15 cellular contexts compared by ENCODE assay signal in the genomic region with DNA sequence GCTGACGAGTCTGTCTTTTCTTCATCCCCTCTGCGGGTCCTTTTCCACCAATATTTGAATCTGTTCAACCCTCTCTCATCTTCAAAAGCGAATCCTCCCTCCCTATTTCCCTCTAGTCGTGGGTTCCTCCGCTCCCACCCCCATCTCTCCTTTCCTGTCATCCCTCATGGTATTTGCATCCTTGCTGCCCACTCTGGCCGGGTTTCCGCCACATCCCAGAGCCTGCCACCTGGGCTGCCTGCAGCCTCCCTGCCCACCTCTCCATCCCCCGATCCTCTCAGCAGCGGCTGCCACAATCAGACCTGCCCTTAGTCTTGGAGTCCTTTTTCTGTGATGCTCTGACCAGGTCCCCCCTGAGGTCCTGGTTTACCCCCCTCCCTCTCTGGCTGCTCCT. TPM values are rescaled to one million over a fixed set of nuclear protein-coding genes. Genes with fewer than 3 reads are reported as not detected.
DNase-seq lines count a peak whose midpoint lies in the region; ATAC-seq lines count a peak whose summit lies in the region.
"Had no signal": no experiment of that assay in that cellular context is flagged by ENCODE, and none has a peak within 500 bp of the region (broad histone marks: within the 10 kb centered on the region; RNA-seq: fewer than 3 reads in every experiment).

No MANE protein-coding gene starts in this region.

- CTCF ChIA-PET in activated naive CD4-positive, alpha-beta T cell treated with anti-CD3 and anti-CD28 coated beads, Interleukin-2, amount 10 ng/mL, durations not matched to agents 7 days and 5 days (lab: Charles Lee): no interaction called here

- no peak for DNase-seq in activated naive CD4-positive, alpha-beta T cell treated with anti-CD3 and anti-CD28 coated beads, Interleukin-2, amount 10 ng/mL, durations not matched to agents 7 days and 5 days
- DNase-seq in activated naive CD4-positive, alpha-beta T cell treated with Interleukin-2 at 50 U/mL for 16 hours: no peak
- peak in 1 of 3 donors; percentile 61 for DNase-seq in right cardiac atrium
- no peak for DNase-seq in stimulated activated naive CD8-positive, alpha-beta T cell treated with anti-CD3 and anti-CD28 coated beads, Interleukin-15, amount 100 ng/mL, for 72 hours
- no peak for DNase-seq in AG08396 (ENCODE audit: low spot score)
- DNase-seq: activated CD4-positive, alpha-beta T cell treated with anti-CD3 and anti-CD28 coated beads, Interleukin-2, amount 50 U/mL, for 48 hours; colonic mucosa; DMS 273 treated with DMSO at 0.1 percent for 48 hours; NCI-H1694 treated with DMSO at 0.1 percent for 48 hours; NCI-H524 treated with DMSO at 0.1 percent for 48 hours; occipital lobe had no signal

- H3K27me3 Mint-ChIP-seq in activated naive CD4-positive, alpha-beta T cell treated with anti-CD3 and anti-CD28 coated beads, Interleukin-2, amount 10 ng/mL, durations not matched to agents 7 days and 5 days: no peaks in the 10 kb centered on the region
- H3K27me3 Mint-ChIP-seq in activated T-helper 17 cell treated with anti-CD3 and anti-CD28 coated beads, Interleukin-2, amount 50 U/mL, for 72 hours: no peaks in the 10 kb centered on the region
- no peaks in the 10 kb centered on the region for H3K27me3 Mint-ChIP-seq in stimulated activated naive CD8-positive, alpha-beta T cell treated with anti-CD3 and anti-CD28 coated beads, Interleukin-15, amount 100 ng/mL, for 72 hours

- peaks cover 24% of the 10 kb centered on the region for H3K4me1 ChIP-seq in right cardiac atrium (ENCODE audit: control insufficient read depth, insufficient read depth, low read length)

- H3K4me1 Mint-ChIP-seq in activated naive CD4-positive, alpha-beta T cell treated with anti-CD3 and anti-CD28 coated beads, Interleukin-2, amount 10 ng/mL, durations not matched to agents 7 days and 5 days: peaks cover 19% of the 10 kb centered on the region
- peaks cover 3% of the 10 kb centered on the region for H3K4me1 Mint-ChIP-seq in activated T-helper 17 cell treated with anti-CD3 and anti-CD28 coated beads, Interleukin-2, amount 50 U/mL, for 72 hours
- H3K4me1 Mint-ChIP-seq in stimulated activated naive CD8-positive, alpha-beta T cell treated with anti-CD3 and anti-CD28 coated beads, Interleukin-15, amount 100 ng/mL, for 72 hours: peaks cover 40% of the 10 kb centered on the region

- H3K27ac ChIP-seq in right cardiac atrium (ENCODE audit: low read length): peak overlapping the region; percentile 78
- H3K27ac ChIP-seq: colonic mucosa had no signal

- H3K9me3 Mint-ChIP-seq in activated naive CD4-positive, alpha-beta T cell treated with anti-CD3 and anti-CD28 coated beads, Interleukin-2, amount 10 ng/mL, durations not matched to agents 7 days and 5 days: no peaks in the 10 kb centered on the region
- no peaks in the 10 kb centered on the region for H3K9me3 Mint-ChIP-seq in activated T-helper 17 cell treated with anti-CD3 and anti-CD28 coated beads, Interleukin-2, amount 50 U/mL, for 72 hours
- no peaks in the 10 kb centered on the region for H3K9me3 Mint-ChIP-seq in stimulated activated naive CD8-positive, alpha-beta T cell treated with anti-CD3 and anti-CD28 coated beads, Interleukin-15, amount 100 ng/mL, for 72 hours

- no peak for ATAC-seq in activated T-helper 17 cell treated with anti-CD3 and anti-CD28 coated beads, Interleukin-2, amount 50 U/mL, for 72 hours (replicated peaks)
- ATAC-seq in right cardiac atrium (no peak), HG02678 (IDR thresholded peaks at IDR 0.05; ENCODE audit: unreplicated experiment) (no peak), GM21515 (IDR thresholded peaks at IDR 0.05; ENCODE audit: unreplicated experiment) (no peak)
- ATAC-seq in stimulated activated naive CD8-positive, alpha-beta T cell treated with anti-CD3 and anti-CD28 coated beads, Interleukin-15, amount 100 ng/mL, for 72 hours: no peak

- no peaks in the 10 kb centered on the region for H3K9me3 ChIP-seq in right cardiac atrium (ENCODE audit: control insufficient read depth, low read length)
- H3K9me3 ChIP-seq: colonic mucosa had no signal

- H3K4me3 ChIP-seq in right cardiac atrium (ENCODE audit: low read length): no peak overlapping the region
- H3K4me3 ChIP-seq: colonic mucosa, skin epidermis had no signal

- intact Hi-C loops in right cardiac atrium (cut with DNase I): loop anchor here in 2 of 4 donors (10.0 kb wide), 2 partner anchors 106 to 206 kb away; a partner anchor contains a TSS

- H3K36me3 Mint-ChIP-seq in activated naive CD4-positive, alpha-beta T cell treated with anti-CD3 and anti-CD28 coated beads, Interleukin-2, amount 10 ng/mL, durations not matched to agents 7 days and 5 days: peaks cover 52% of the 10 kb centered on the region
- peaks cover 100% of the 10 kb centered on the region for H3K36me3 Mint-ChIP-seq in activated T-helper 17 cell treated with anti-CD3 and anti-CD28 coated beads, Interleukin-2, amount 50 U/mL, for 72 hours (ENCODE audit: low read depth)

- H3K27ac Mint-ChIP-seq in activated naive CD4-positive, alpha-beta T cell treated with anti-CD3 and anti-CD28 coated beads, Interleukin-2, amount 10 ng/mL, durations not matched to agents 7 days and 5 days: peak overlapping the region; percentile 8
- H3K27ac Mint-ChIP-seq in activated T-helper 17 cell treated with anti-CD3 and anti-CD28 coated beads, Interleukin-2, amount 50 U/mL, for 72 hours: peak overlapping the region; percentile 77
- H3K27ac Mint-ChIP-seq in stimulated activated naive CD8-positive, alpha-beta T cell treated with anti-CD3 and anti-CD28 coated beads, Interleukin-15, amount 100 ng/mL, for 72 hours: peak overlapping the region; percentile 81 to 95

- H3K27me3 ChIP-seq in right cardiac atrium (ENCODE audit: control insufficient read depth, insufficient read depth): no peaks in the 10 kb centered on the region
- H3K27me3 ChIP-seq: colonic mucosa had no signal

- WGBS in right cardiac atrium: 92% methylated on average over 9 of the region's 9 CpGs

- H3K4me3 Mint-ChIP-seq in activated naive CD4-positive, alpha-beta T cell treated with anti-CD3 and anti-CD28 coated beads, Interleukin-2, amount 10 ng/mL, durations not matched to agents 7 days and 5 days: no peak overlapping the region
- no peak overlapping the region for H3K4me3 Mint-ChIP-seq in activated T-helper 17 cell treated with anti-CD3 and anti-CD28 coated beads, Interleukin-2, amount 50 U/mL, for 72 hours
- H3K4me3 Mint-ChIP-seq in stimulated activated naive CD8-positive, alpha-beta T cell treated with anti-CD3 and anti-CD28 coated beads, Interleukin-15, amount 100 ng/mL, for 72 hours: no peak overlapping the region

RNA-seq across cellular contexts. Expression of a gene that starts 44.9 kb away (rescaled TPM):
- total RNA-seq in activated T-helper 17 cell treated with anti-CD3 and anti-CD28 coated beads, Interleukin-2, amount 50 U/mL, for 72 hours: 10 to 100 TPM; 75.3 to 93.3 TPM
- total RNA-seq in right cardiac atrium: 10 to 100 TPM; 45.5 to 51.6 (median 48.3) TPM
- polyA plus RNA-seq in right cardiac atrium: 18.6 TPM

Comparison
In these comparisons a context has a peak if more than half of its experiments do, and no peak if none do; other contexts are left out.
1. H3K27ac Mint-ChIP-seq: peak in every context shown above with its lines; median percentile 88 in stimulated activated naive CD8-positive, alpha-beta T cell treated with anti-CD3 and anti-CD28 coated beads, Interleukin-15, amount 100 ng/mL, for 72 hours; 77 in activated T-helper 17 cell treated with anti-CD3 and anti-CD28 coated beads, Interleukin-2, amount 50 U/mL, for 72 hours; 8 in activated naive CD4-positive, alpha-beta T cell treated with anti-CD3 and anti-CD28 coated beads, Interleukin-2, amount 10 ng/mL, durations not matched to agents 7 days and 5 days.